Comparison of ENCODE assay signal across 24 cellular contexts in the genomic region with DNA sequence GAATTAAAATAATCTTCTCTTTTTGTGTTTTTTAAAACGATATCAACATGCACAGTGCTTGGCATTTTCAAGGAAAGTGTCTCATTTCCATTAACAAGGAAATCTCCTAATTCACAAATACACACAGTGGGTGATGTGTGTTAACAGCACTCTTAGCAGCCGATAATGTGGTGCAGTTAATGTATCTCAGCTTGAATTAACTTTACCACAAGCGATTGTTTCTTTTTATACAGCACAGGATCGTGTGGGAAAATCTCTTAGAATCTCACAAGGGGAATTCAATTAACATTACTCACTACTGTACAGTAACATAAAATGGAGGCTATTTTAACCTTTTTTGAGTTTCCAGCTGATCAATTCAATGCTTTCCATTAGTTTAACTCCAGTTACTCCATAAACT.
DNase-seq lines count a peak whose midpoint lies in the region; ATAC-seq, FAIRE-seq and TF ChIP-seq lines count a peak whose summit lies in the region.
"Had no signal": no experiment of that assay in that cellular context is flagged by ENCODE, and none has a peak within 500 bp of the region (broad histone marks: within the 10 kb centered on the region; RNA-seq: fewer than 3 reads in every experiment).

No MANE protein-coding gene starts in this region.

- no peak overlapping the region for H2BK15ac ChIP-seq in neuronal stem cell (ENCODE audit: low read length)

- H3K4me3 Mint-ChIP-seq in astrocyte (ENCODE audit: unreplicated experiment), result no peak overlapping the region

- no peaks in the 10 kb centered on the region for H3K27me3 Mint-ChIP-seq in astrocyte (ENCODE audit: low read depth, unreplicated experiment)

- no peak for FAIRE-seq in astrocyte (lab: Jason Lieb, UNC)
- FAIRE-seq: G401.6, GM12892, GM19239, HTR-8/SVneo, RCC 7860 had no signal

- no peak for TF ChIP-seq CTCF in astrocyte (IDR thresholded peaks at IDR 0.05; ENCODE audit: insufficient read depth, low read depth, low read length)

- no peak overlapping the region for H4K8ac ChIP-seq in neuronal stem cell (ENCODE audit: low read depth, low read length)

- no peak overlapping the region for H3K4ac ChIP-seq in neuronal stem cell (ENCODE audit: low read length)

- H3K9me3 Mint-ChIP-seq in astrocyte (ENCODE audit: unreplicated experiment), result no peaks in the 10 kb centered on the region

- no peaks in the 10 kb centered on the region for H3K4me1 ChIP-seq in Karpas-422 (ENCODE audit: low read length)
- no peaks in the 10 kb centered on the region for H3K4me1 ChIP-seq in astrocyte (ENCODE audit: insufficient read depth, low read length)
- H3K4me1 ChIP-seq in neuronal stem cell (ENCODE audit: control insufficient read depth in 2 of 2, insufficient read depth in 1 of 2, low read depth in 1 of 2, low read length in 2 of 2), result no peaks in the 10 kb centered on the region
- H3K4me1 ChIP-seq: Caco-2 had no signal

- peaks cover 2% of the 10 kb centered on the region for H3K4me1 Mint-ChIP-seq in astrocyte (ENCODE audit: low read depth, unreplicated experiment)

- no peak overlapping the region for H2AK5ac ChIP-seq in neuronal stem cell (ENCODE audit: low read depth, low read length)

- H2BK120ac ChIP-seq in neuronal stem cell (ENCODE audit: low read depth, low read length), result no peak overlapping the region

- no peak overlapping the region for H3K14ac ChIP-seq in neuronal stem cell (ENCODE audit: low read length)

- no peaks in the 10 kb centered on the region for H3K79me1 ChIP-seq in neuronal stem cell (ENCODE audit: low read depth, low read length)

- no peak overlapping the region for H2BK12ac ChIP-seq in neuronal stem cell (ENCODE audit: low read length)

- H3K9me2 ChIP-seq in Karpas-422 (replicated peaks; ENCODE audit: insufficient read depth, low read length), result no peaks in the 10 kb centered on the region

- H3K23ac ChIP-seq in neuronal stem cell (ENCODE audit: low read depth, low read length, poor library complexity), result no peak overlapping the region

- H2BK5ac ChIP-seq in neuronal stem cell (ENCODE audit: low read length), result no peak overlapping the region

- H3K4me3 ChIP-seq in Karpas-422 (ENCODE audit: low read length) (no peak overlapping the region), astrocyte (ENCODE audit: insufficient read depth, low read depth, low read length) (no peak overlapping the region), neuronal stem cell (ENCODE audit: low read length in 2 of 2) (no peak overlapping the region)
- H3K4me3 ChIP-seq: MG63 had no signal

- no peaks in the 10 kb centered on the region for H3K27me3 ChIP-seq in Karpas-422 (ENCODE audit: low read length)
- no peaks in the 10 kb centered on the region for H3K27me3 ChIP-seq in astrocyte (ENCODE audit: insufficient read depth, low read length)
- no peaks in the 10 kb centered on the region for H3K27me3 ChIP-seq in neuronal stem cell (ENCODE audit: control insufficient read depth in 3 of 3, insufficient read depth in 3 of 3, low read depth in 1 of 3, low read length in 3 of 3)
- H3K27me3 ChIP-seq: MG63 had no signal

- H3K4me2 ChIP-seq in Karpas-422 (ENCODE audit: low read depth, low read length, poor library complexity, severe bottlenecking), result no peak overlapping the region
- H3K4me2 ChIP-seq in astrocyte (ENCODE audit: low read length), result no peak overlapping the region
- H3K4me2 ChIP-seq in neuronal stem cell (ENCODE audit: insufficient read depth, low read length, poor library complexity, severe bottlenecking), result no peak overlapping the region

- no peaks in the 10 kb centered on the region for H3K36me3 Mint-ChIP-seq in astrocyte (ENCODE audit: low read depth, unreplicated experiment)

- H2AFZ ChIP-seq in Karpas-422 (ENCODE audit: low read length), result 0 out of 2 replicates have a peak overlapping the region, but pooled peaks have one; percentile 9
- H2AFZ ChIP-seq in astrocyte (ENCODE audit: low read depth, low read length), result no peak overlapping the region
- no peak overlapping the region for H2AFZ ChIP-seq in neuronal stem cell (ENCODE audit: low read length)

- ATAC-seq in GM18520 (IDR thresholded peaks at IDR 0.05; ENCODE audit: unreplicated experiment) (no peak), HG02642 (IDR thresholded peaks at IDR 0.05; ENCODE audit: poor library complexity, unreplicated experiment) (no peak)
- ATAC-seq: SK-N-SH treated with all-trans-retinoic acid at 6 μM for 48 hours had no signal

- no peaks in the 10 kb centered on the region for H4K20me1 ChIP-seq in Karpas-422 (ENCODE audit: insufficient read depth, low read depth, low read length)
- no peaks in the 10 kb centered on the region for H4K20me1 ChIP-seq in astrocyte (ENCODE audit: insufficient read depth, low read length)

- H3K27ac ChIP-seq in Karpas-422 (ENCODE audit: low read length) (no peak overlapping the region), astrocyte (ENCODE audit: low read depth, low read length) (no peak overlapping the region), neuronal stem cell (replicated peaks; ENCODE audit: low read length) (peak overlapping the region; percentile 84)

- H3K9me3 ChIP-seq in Karpas-422 (ENCODE audit: low read length) (peaks cover 39% of the 10 kb centered on the region), astrocyte (ENCODE audit: insufficient read depth, low read depth, low read length) (no peaks in the 10 kb centered on the region), neuronal stem cell (replicated peaks in 1 of 2; ENCODE audit: control insufficient read depth in 2 of 2, insufficient read depth in 1 of 2, low read depth in 1 of 2, low read length in 2 of 2) (no peaks in the 10 kb centered on the region)
- H3K9me3 ChIP-seq: Caco-2, MG63 had no signal

- H3K18ac ChIP-seq in neuronal stem cell (ENCODE audit: low read length), result no peak overlapping the region

- no CpG with 5 or more reads among the region's 4 CpGs for WGBS in neuronal stem cell (ENCODE audit: extremely low coverage in 2 of 2, insufficient read length in 2 of 2, insufficient replicate concordance in 1 of 2), 2 donors

- H3K9ac ChIP-seq in Karpas-422 (ENCODE audit: low read length) (no peak overlapping the region), astrocyte (ENCODE audit: low read length) (no peak overlapping the region), neuronal stem cell (ENCODE audit: low read depth, low read length, poor library complexity) (no peak overlapping the region)

- H3K79me2 ChIP-seq in Karpas-422 (ENCODE audit: low read length) (no peaks in the 10 kb centered on the region), astrocyte (ENCODE audit: insufficient read depth, low read length) (no peaks in the 10 kb centered on the region)

- H4K91ac ChIP-seq in neuronal stem cell (ENCODE audit: low read depth, low read length, poor library complexity), result no peak overlapping the region

- peak; percentile 53 for DNase-seq in EH (ENCODE audit: low read depth)
- DNase-seq in Karpas-422, result no peak
- no peak for DNase-seq in astrocyte (ENCODE audit: low read depth)
- no peak for DNase-seq in neuronal stem cell (ENCODE audit: low spot score)
- no peak for DNase-seq in hippocampal formation (lab: John Stamatoyannopoulos, UW)
- DNase-seq: AML-193, Caco-2, DMS53, HCEC 1CT, KBM-7, MG63, NCI-H1105, NCI-H187 treated with DMSO at 0.1 percent for 48 hours, NCI-H446, NCI-H774, SHP77 had no signal

- peak overlapping the region; percentile 62 for H3K27ac Mint-ChIP-seq in astrocyte (ENCODE audit: unreplicated experiment)

- H3K36me3 ChIP-seq in Karpas-422 (ENCODE audit: insufficient read depth, low read length), result no peaks in the 10 kb centered on the region
- H3K36me3 ChIP-seq in astrocyte (ENCODE audit: insufficient read depth, low read length), result no peaks in the 10 kb centered on the region
- no peaks in the 10 kb centered on the region for H3K36me3 ChIP-seq in neuronal stem cell (replicated peaks in 1 of 2; ENCODE audit: control insufficient read depth in 2 of 2, insufficient read depth in 2 of 2, low read length in 2 of 2)
- H3K36me3 ChIP-seq: MG63 had no signal
